Comparison of ENCODE assay signal across 8 cellular contexts in the genomic region with DNA sequence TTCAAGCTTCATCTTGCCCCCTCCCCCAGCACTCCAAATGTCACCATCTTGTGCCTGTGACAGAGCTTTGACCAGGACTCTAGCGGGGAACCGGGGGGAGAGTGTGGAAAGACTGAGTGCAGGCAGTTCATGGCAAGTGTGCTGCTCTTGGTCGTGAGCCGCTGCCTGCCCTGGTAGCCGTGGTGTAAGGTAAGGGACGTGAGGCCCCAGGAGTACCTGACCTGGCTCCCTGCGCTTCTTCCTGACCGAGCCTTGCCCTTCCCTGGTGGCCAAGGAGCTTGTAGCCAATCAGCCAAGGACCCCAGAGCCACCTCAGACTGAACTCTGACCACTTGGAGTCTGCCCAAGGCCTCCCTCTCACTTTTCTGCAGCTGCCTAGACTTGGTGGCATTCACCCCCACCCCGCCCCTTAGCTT. TPM values are rescaled to one million over a fixed set of nuclear protein-coding genes. Genes with fewer than 3 reads are reported as not detected.
DNase-seq lines count a peak whose midpoint lies in the region; ATAC-seq and TF ChIP-seq lines count a peak whose summit lies in the region.

No MANE protein-coding gene starts in this region.

- H3K4me1 Mint-ChIP-seq in WTC11 = peaks cover 83% of the 10 kb centered on the region

- peak overlapping the region in 1 of 4 donors; percentile 77 for H3K27ac ChIP-seq in esophagus muscularis mucosa (replicated peaks in 1 of 4)
- no peak overlapping the region for H3K27ac ChIP-seq in prostate gland

- no peaks in the 10 kb centered on the region for H3K36me3 Mint-ChIP-seq in WTC11

- intact Hi-C loops in esophagus muscularis mucosa (cut with DNase I) (no loop called here), prostate gland (cut with DNase I) (no loop called here)

- H3K27me3 ChIP-seq in esophagus muscularis mucosa (no peaks in the 10 kb centered on the region), prostate gland (replicated peaks; ENCODE audit: insufficient read depth) (no peaks in the 10 kb centered on the region)

- peaks cover 49 to 78% (median 67%) of the 10 kb centered on the region in 4 donors for H3K4me1 ChIP-seq in esophagus muscularis mucosa
- peaks cover 13% of the 10 kb centered on the region for H3K4me1 ChIP-seq in prostate gland (replicated peaks)

- CTCF ChIA-PET in WTC11 (lab: Charles Lee) = interaction anchor here (0.7 to 8.8 kb wide), 9 partner anchors 9 to 109 kb away, joined by 3 to 231 read pairs (median 11); no protein-coding TSS in a partner anchor

- peak overlapping the region; percentile 77 for H3K4me3 Mint-ChIP-seq in WTC11

- peak overlapping the region; percentile 85 for H3K4me3 ChIP-seq in GM08714 (ENCODE audit: low read length)
- peak overlapping the region; percentile 90 to 94 (median 92) for H3K4me3 ChIP-seq in esophagus muscularis mucosa
- peak overlapping the region; percentile 71 for H3K4me3 ChIP-seq in prostate gland

- ATAC-seq in WTC11 (no peak), GM18520 (IDR thresholded peaks at IDR 0.05; ENCODE audit: unreplicated experiment) (no peak), HG03521 (IDR thresholded peaks at IDR 0.05; ENCODE audit: unreplicated experiment) (no peak)

- no peak for DNase-seq in WTC11 (ENCODE audit: low spot score)
- no peak for DNase-seq in esophagus muscularis mucosa (ENCODE audit: extremely low spot score)
- no peak for DNase-seq in prostate gland (ENCODE audit: low spot score)
- no peak for DNase-seq in OCI-M1 (lab: John Stamatoyannopoulos, UW)
- no peak for DNase-seq in NCI-H2227 treated with DMSO at 0.1 percent for 48 hours (lab: John Stamatoyannopoulos, UW)

- TF ChIP-seq POLR2A in esophagus muscularis mucosa (IDR thresholded peaks at IDR 0.05; ENCODE audit: low read depth) = no peak
- TF ChIP-seq POLR2A in prostate gland (IDR thresholded peaks at IDR 0.05) = no peak

- H3K27me3 Mint-ChIP-seq in WTC11 (ENCODE audit: low read depth) = peaks cover 11% of the 10 kb centered on the region

- H3K9me3 Mint-ChIP-seq in WTC11 = no peaks in the 10 kb centered on the region

- peaks cover 0 to 4% (median 0%) of the 10 kb centered on the region in 4 donors for H3K36me3 ChIP-seq in esophagus muscularis mucosa
- no peaks in the 10 kb centered on the region for H3K36me3 ChIP-seq in prostate gland

- TF ChIP-seq CTCF in WTC11 (IDR thresholded peaks at IDR 0.05) (no peak), esophagus muscularis mucosa (IDR thresholded peaks at IDR 0.05) (no peak), prostate gland (IDR thresholded peaks at IDR 0.05) (no peak)

- POLR2A ChIA-PET in WTC11 (lab: Charles Lee) = interaction anchor here (0.6 to 1.5 kb wide), 2 partner anchors 53 to 268 kb away, joined by 3 to 6 read pairs; no protein-coding TSS in a partner anchor

- no peak overlapping the region for H3K27ac Mint-ChIP-seq in WTC11

- no peak for TF ChIP-seq EP300 in esophagus muscularis mucosa (IDR thresholded peaks at IDR 0.05)

- WGBS in esophagus muscularis mucosa = 58% methylated on average over 1 of the region's 9 CpGs
- WGBS in prostate gland = 65% methylated on average over 9 of the region's 9 CpGs

- H3K9me3 ChIP-seq in esophagus muscularis mucosa (no peaks in the 10 kb centered on the region), prostate gland (no peaks in the 10 kb centered on the region)

TF ChIP-seq in WTC11, 78 proteins besides CTCF, POLR2A, EP300 and RAD21:
- TF ChIP-seq PRRX2 (CRISPR knock-in tag; IDR thresholded peaks at IDR 0.05) = no peak
- no peak for TF ChIP-seq ELF4 (CRISPR knock-in tag; IDR thresholded peaks at IDR 0.05; ENCODE audit: low read depth)
- TF ChIP-seq JUN (CRISPR knock-in tag; IDR thresholded peaks at IDR 0.05) = no peak
- TF ChIP-seq TEAD1 (CRISPR knock-in tag; IDR thresholded peaks at IDR 0.05) = no peak
- TF ChIP-seq, protein P1, sequence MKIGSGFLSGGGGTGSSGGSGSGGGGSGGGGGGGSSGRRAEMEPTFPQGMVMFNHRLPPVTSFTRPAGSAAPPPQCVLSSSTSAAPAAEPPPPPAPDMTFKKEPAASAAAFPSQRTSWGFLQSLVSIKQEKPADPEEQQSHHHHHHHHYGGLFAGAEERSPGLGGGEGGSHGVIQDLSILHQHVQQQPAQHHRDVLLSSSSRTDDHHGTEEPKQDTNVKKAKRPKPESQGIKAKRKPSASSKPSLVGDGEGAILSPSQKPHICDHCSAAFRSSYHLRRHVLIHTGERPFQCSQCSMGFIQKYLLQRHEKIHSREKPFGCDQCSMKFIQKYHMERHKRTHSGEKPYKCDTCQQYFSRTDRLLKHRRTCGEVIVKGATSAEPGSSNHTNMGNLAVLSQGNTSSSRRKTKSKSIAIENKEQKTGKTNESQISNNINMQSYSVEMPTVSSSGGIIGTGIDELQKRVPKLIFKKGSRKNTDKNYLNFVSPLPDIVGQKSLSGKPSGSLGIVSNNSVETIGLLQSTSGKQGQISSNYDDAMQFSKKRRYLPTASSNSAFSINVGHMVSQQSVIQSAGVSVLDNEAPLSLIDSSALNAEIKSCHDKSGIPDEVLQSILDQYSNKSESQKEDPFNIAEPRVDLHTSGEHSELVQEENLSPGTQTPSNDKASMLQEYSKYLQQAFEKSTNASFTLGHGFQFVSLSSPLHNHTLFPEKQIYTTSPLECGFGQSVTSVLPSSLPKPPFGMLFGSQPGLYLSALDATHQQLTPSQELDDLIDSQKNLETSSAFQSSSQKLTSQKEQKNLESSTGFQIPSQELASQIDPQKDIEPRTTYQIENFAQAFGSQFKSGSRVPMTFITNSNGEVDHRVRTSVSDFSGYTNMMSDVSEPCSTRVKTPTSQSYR (CRISPR knock-in tag; IDR thresholded peaks at IDR 0.05) = no peak

RNA-seq across cellular contexts. Expression of gene DGKZ, which starts 1.3 kb away (rescaled TPM):
- total RNA-seq in WTC11 (2021) (107 to 139 TPM (median 115 TPM) in 3 replicates), esophagus muscularis mucosa (10 to 100 TPM; 39.4 to 85.8 (median 55.4) TPM), prostate gland (10 to 100 TPM; 53.6 to 95.0 TPM)

RNA-seq across cellular contexts. Expression of gene MDK, which starts 32.9 kb away (rescaled TPM):
- 560 to 611 TPM (median 602 TPM) in 3 replicates for total RNA-seq in WTC11 (2021)
- 10 to 100 TPM in 3 of 4 donors, 1 to 10 TPM in 1; 1.2 to 12.8 (median 11.8) TPM for total RNA-seq in esophagus muscularis mucosa
- total RNA-seq in prostate gland = 100 to 1,000 TPM in 1 of 2 donors, 10 to 100 TPM in 1; 71.6 to 164 TPM

RNA-seq across cellular contexts. Expression of gene CHRM4, which starts 43.0 kb away (rescaled TPM):
- total RNA-seq in WTC11 (2021) (0.62 to 0.85 TPM (median 0.62 TPM) in 3 replicates), esophagus muscularis mucosa (1 to 10 TPM in 2 of 4 donors, under 1 TPM in 2; 0.34 to 1.5 (median 1.0) TPM), prostate gland (1 to 10 TPM in 1 of 2 donors, not detected in 1; 2.8 TPM)

Comparison
In these comparisons a context has a peak if more than half of its experiments do, and no peak if none do; other contexts are left out.
1. RNA of gene MDK, which starts 32.9 kb away (total RNA-seq): 560 to 611 TPM in WTC11 and 71.6 to 164 TPM in prostate gland; 1.2 to 12.8 TPM in esophagus muscularis mucosa; every median in the first group is over 4 times any median in the second.
2. Peak in every context shown above with its lines, with median percentiles within 50 percentile points of each other: H3K4me3 ChIP-seq.